In the genomic region with DNA sequence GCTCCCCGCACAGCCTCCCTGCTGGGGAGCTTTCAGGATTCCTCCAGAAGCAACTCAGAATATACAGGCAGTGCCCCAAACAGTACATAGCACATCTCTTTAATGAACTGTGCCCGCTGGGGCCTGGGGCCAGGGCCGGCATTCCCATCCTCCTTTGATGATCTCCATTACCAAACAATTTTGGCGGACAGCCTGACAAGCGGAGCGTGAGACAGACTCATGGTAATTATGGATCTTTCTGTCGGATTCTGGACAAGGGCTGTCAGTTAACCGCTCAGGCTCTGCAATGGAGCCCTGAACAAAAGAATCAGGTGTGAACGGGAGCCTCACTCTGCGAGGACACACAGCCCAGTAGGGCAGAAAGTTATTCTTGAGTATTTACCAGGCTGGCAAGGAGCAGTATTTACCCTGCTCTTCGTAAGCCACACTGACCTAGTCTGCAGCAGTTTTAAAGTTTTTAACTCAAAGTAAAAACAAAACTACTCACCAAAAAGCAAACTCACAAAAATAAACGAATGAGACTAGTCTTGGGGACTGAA, we compare ENCODE assay signal across 10 cellular contexts.
DNase-seq lines count a peak whose midpoint lies in the region; ATAC-seq and TF ChIP-seq lines count a peak whose summit lies in the region.
"Had no signal": no experiment of that assay in that cellular context is flagged by ENCODE, and none has a peak within 500 bp of the region (broad histone marks: within the 10 kb centered on the region; RNA-seq: fewer than 3 reads in every experiment).

No MANE protein-coding gene starts in this region.

- no peak overlapping the region for H2AFZ ChIP-seq in neural progenitor cell (replicated peaks)

- no peaks in the 10 kb centered on the region for H3K9me3 ChIP-seq in muscle layer of duodenum (ENCODE audit: control insufficient read depth in 1 of 2, low read length in 2 of 2)
- H3K9me3 ChIP-seq in neural progenitor cell (ENCODE audit: low read depth): no peaks in the 10 kb centered on the region

- peaks cover 71% of the 10 kb centered on the region for H3K36me3 Mint-ChIP-seq in dendritic cell treated with granulocyte-macrophage colony-stimulating factor and Interleukin-4, amounts not matched to agents 40 ng/mL and 50 ng/mL, for 4 days (ENCODE audit: low read depth)
- peaks cover 13% of the 10 kb centered on the region for H3K36me3 Mint-ChIP-seq in neural progenitor cell

- H3F3A ChIP-seq in neural progenitor cell (ENCODE audit: low read depth): no peaks in the 10 kb centered on the region

- TF ChIP-seq CTCF in neural progenitor cell (IDR thresholded peaks at IDR 0.05): no peak

- DNase-seq in ACHN: peak; percentile 78
- peak; percentile 53 for DNase-seq in NCI-H1105 (lab: John Stamatoyannopoulos, UW)
- no peak for DNase-seq in neural progenitor cell (ENCODE audit: low spot score)
- no peak for DNase-seq in G401 (ENCODE audit: low spot score)
- no peak for DNase-seq in amniotic stem cell (lab: John Stamatoyannopoulos, UW)
- DNase-seq: CD4-positive, CD25-positive, alpha-beta regulatory T cell had no signal

- no peaks in the 10 kb centered on the region for H3K27me3 ChIP-seq in muscle layer of duodenum (ENCODE audit: low read depth, low read length)
- H3K27me3 ChIP-seq in neural progenitor cell: no peaks in the 10 kb centered on the region

- in situ Hi-C loops in ACHN (cut with HindIII; ENCODE audit: low pct_ligation_motif_present, low pct_unique_long_range_greater_than_20kb, low sequenced_read_pairs): no loop called here
- in situ Hi-C loops in G401 (cut with HindIII; ENCODE audit: low sequenced_read_pairs): no loop called here

- intact Hi-C loops in dendritic cell treated with granulocyte-macrophage colony-stimulating factor and Interleukin-4, amounts not matched to agents 40 ng/mL and 50 ng/mL, for 4 days (cut with micrococcal nuclease): no loop called here

- no peaks in the 10 kb centered on the region for H3K9me3 Mint-ChIP-seq in dendritic cell treated with granulocyte-macrophage colony-stimulating factor and Interleukin-4, amounts not matched to agents 40 ng/mL and 50 ng/mL, for 4 days
- H3K9me3 Mint-ChIP-seq in neural progenitor cell: no peaks in the 10 kb centered on the region
- H3K9me3 Mint-ChIP-seq: CD4-positive, CD25-positive, alpha-beta regulatory T cell had no signal

- no peak overlapping the region for H3K4me2 ChIP-seq in neural progenitor cell

- no peaks in the 10 kb centered on the region for H3K4me1 ChIP-seq in muscle layer of duodenum (ENCODE audit: control insufficient read depth in 1 of 2, insufficient read depth in 2 of 2, low read length in 2 of 2)
- H3K4me1 ChIP-seq in neural progenitor cell: no peaks in the 10 kb centered on the region

- peak overlapping the region; percentile 55 for H3K27ac Mint-ChIP-seq in dendritic cell treated with granulocyte-macrophage colony-stimulating factor and Interleukin-4, amounts not matched to agents 40 ng/mL and 50 ng/mL, for 4 days
- no peak overlapping the region for H3K27ac Mint-ChIP-seq in neural progenitor cell

- H3K4me3 ChIP-seq in muscle layer of duodenum (ENCODE audit: low read depth in 1 of 2, low read length in 2 of 2) (no peak overlapping the region), neural progenitor cell (no peak overlapping the region)
- H3K4me3 ChIP-seq: lung had no signal

- H3K27me3 Mint-ChIP-seq in dendritic cell treated with granulocyte-macrophage colony-stimulating factor and Interleukin-4, amounts not matched to agents 40 ng/mL and 50 ng/mL, for 4 days: no peaks in the 10 kb centered on the region
- no peaks in the 10 kb centered on the region for H3K27me3 Mint-ChIP-seq in neural progenitor cell (ENCODE audit: insufficient read depth, low read depth)
- H3K27me3 Mint-ChIP-seq: CD4-positive, CD25-positive, alpha-beta regulatory T cell had no signal

- H3K27ac ChIP-seq in muscle layer of duodenum (ENCODE audit: low read length): peak overlapping the region; percentile 5
- no peak overlapping the region for H3K27ac ChIP-seq in neural progenitor cell

- H3K4me3 Mint-ChIP-seq in dendritic cell treated with granulocyte-macrophage colony-stimulating factor and Interleukin-4, amounts not matched to agents 40 ng/mL and 50 ng/mL, for 4 days: no peak overlapping the region
- no peak overlapping the region for H3K4me3 Mint-ChIP-seq in neural progenitor cell
- H3K4me3 Mint-ChIP-seq: CD4-positive, CD25-positive, alpha-beta regulatory T cell had no signal

- no peaks in the 10 kb centered on the region for H4K20me1 ChIP-seq in neural progenitor cell (ENCODE audit: low read depth)

- no peaks in the 10 kb centered on the region for H3K36me3 ChIP-seq in muscle layer of duodenum (ENCODE audit: control insufficient read depth in 1 of 2, insufficient read depth in 2 of 2, low read length in 2 of 2)
- H3K36me3 ChIP-seq in neural progenitor cell: no peaks in the 10 kb centered on the region

- peaks cover 43% of the 10 kb centered on the region for H3K4me1 Mint-ChIP-seq in dendritic cell treated with granulocyte-macrophage colony-stimulating factor and Interleukin-4, amounts not matched to agents 40 ng/mL and 50 ng/mL, for 4 days (ENCODE audit: low read depth)
- H3K4me1 Mint-ChIP-seq in neural progenitor cell: peaks cover 29% of the 10 kb centered on the region

- no peak overlapping the region for H3K9ac ChIP-seq in neural progenitor cell

- H3K79me2 ChIP-seq in neural progenitor cell (ENCODE audit: low read depth): no peaks in the 10 kb centered on the region

- no peak for ATAC-seq in HG03521 (IDR thresholded peaks at IDR 0.05; ENCODE audit: unreplicated experiment)

Comparison
In these comparisons a context has a peak if more than half of its experiments do, and no peak if none do; other contexts are left out.
1. DNase-seq: peak in ACHN (single experiment) and NCI-H1105 (single experiment); none in neural progenitor cell (single experiment), G401 (single experiment) and amniotic stem cell (single experiment).